ENCODE assay signal across 1 cellular context in the genomic region with DNA sequence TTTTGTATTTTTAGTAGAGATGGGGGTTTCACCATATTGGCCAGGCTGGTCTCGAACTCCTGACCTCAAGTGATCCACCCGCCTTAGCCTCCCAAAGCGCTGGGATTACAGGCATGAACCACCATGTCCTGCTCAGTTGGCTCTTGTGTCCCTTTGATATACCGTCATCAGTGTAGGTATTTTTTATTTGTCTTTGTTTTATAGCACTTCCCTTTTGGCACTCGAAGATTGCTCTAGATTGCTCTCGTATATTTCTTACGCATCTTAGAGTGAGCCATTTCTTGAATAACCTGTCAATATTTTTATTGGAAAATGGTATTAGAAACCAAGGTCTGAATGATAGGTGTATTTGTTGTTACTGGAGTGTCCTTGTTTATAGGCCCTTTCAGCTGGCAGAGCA.
TF ChIP-seq lines count a peak whose summit lies in the region.

No MANE protein-coding gene starts in this region.

TF ChIP-seq in IMR-90, 13 proteins besides CTCF, POLR2A, EP300 and RAD21:
- TF ChIP-seq USF2 (IDR thresholded peaks at IDR 0.05; ENCODE audit: low read depth, low read length): no peak
- TF ChIP-seq SMC3 (IDR thresholded peaks at IDR 0.05; ENCODE audit: low read depth, low read length): no peak
- no peak for TF ChIP-seq MAZ (IDR thresholded peaks at IDR 0.05; ENCODE audit: borderline replicate concordance, low read depth, low read length)
- no peak for TF ChIP-seq CEBPB (IDR thresholded peaks at IDR 0.05; ENCODE audit: low read depth, low read length)
- no peak for TF ChIP-seq RFX5 (IDR thresholded peaks at IDR 0.05; ENCODE audit: low read depth, low read length)
- TF ChIP-seq MXI1 (IDR thresholded peaks at IDR 0.05; ENCODE audit: borderline replicate concordance, low read depth, low read length): no peak
- TF ChIP-seq ELK1 (IDR thresholded peaks at IDR 0.05; ENCODE audit: borderline replicate concordance, low read depth, low read length): no peak
TF ChIP-seq in IMR-90: peak in this region for 0.
